ENCODE assay signal across 8 cellular contexts in genomic region chrX:40169193-40170086, GRCh38.
A peak's percentile ranks its signal among the peaks of the same experiment; 100 is the strongest.
DNase-seq lines count a peak whose midpoint lies in the region; ATAC-seq and TF ChIP-seq lines count a peak whose summit lies in the region.

No MANE protein-coding gene starts in this region.

- H3K23ac ChIP-seq in trophoblast cell (ENCODE audit: low read length): no peak overlapping the region

- peaks cover 67% of the 10 kb centered on the region for H3K4me1 Mint-ChIP-seq in activated CD8-positive, alpha-beta T cell treated with anti-CD3 and anti-CD28 coated beads, Interleukin-2, amount 10 ng/mL, durations not matched to agents 7 days and 5 days (ENCODE audit: low read depth)

- H3K36me3 Mint-ChIP-seq in activated CD8-positive, alpha-beta T cell treated with anti-CD3 and anti-CD28 coated beads, Interleukin-2, amount 10 ng/mL, durations not matched to agents 7 days and 5 days (ENCODE audit: low read depth): no peaks in the 10 kb centered on the region

- H2AK5ac ChIP-seq in trophoblast cell (ENCODE audit: low read length): no peak overlapping the region

- no peak overlapping the region for H3K14ac ChIP-seq in trophoblast cell (ENCODE audit: low read length)

- H3K18ac ChIP-seq in trophoblast cell (ENCODE audit: low read length): peak overlapping the region; percentile 29

- H3K36me3 ChIP-seq in trophoblast cell (ENCODE audit: control insufficient read depth in 1 of 2, insufficient read depth in 2 of 2, low read length in 2 of 2): no peaks in the 10 kb centered on the region

- POLR2A ChIA-PET in activated CD8-positive, alpha-beta T cell treated with anti-CD3 and anti-CD28 coated beads, Interleukin-2, amount 10 ng/mL, durations not matched to agents 7 days and 5 days (lab: Charles Lee): interaction anchor here (0.6 to 7.6 kb wide), 12 partner anchors 17 to 972 kb away, joined by 3 to 73 read pairs (median 3); partner anchors contain the start of gene BCOR

- DNase-seq in NCI-H1105 (lab: John Stamatoyannopoulos, UW) (peak; percentile 73), NCI-H1105 treated with DMSO at 0.1 percent for 48 hours (lab: John Stamatoyannopoulos, UW) (no peak), NCI-H82 treated with DMSO at 0.1 percent for 48 hours (lab: John Stamatoyannopoulos, UW; ENCODE audit: unreplicated experiment) (peak; percentile 65), epithelial cell of esophagus (ENCODE audit: low read depth) (peak; percentile 72), trophoblast cell (peak; percentile 54 to 74)
- DNase-seq in activated CD8-positive, alpha-beta T cell treated with anti-CD3 and anti-CD28 coated beads, Interleukin-2, amount 10 ng/mL, durations not matched to agents 7 days and 5 days: peak; percentile 89

- no peak overlapping the region for H4K8ac ChIP-seq in trophoblast cell (ENCODE audit: low read depth, low read length)

- peak; percentile 48 for TF ChIP-seq CTCF in epithelial cell of esophagus (IDR thresholded peaks at IDR 0.05; ENCODE audit: insufficient read depth, low read depth, low read length, missing control alignments)

- peak overlapping the region; percentile 78 for H3K4me3 Mint-ChIP-seq in activated CD8-positive, alpha-beta T cell treated with anti-CD3 and anti-CD28 coated beads, Interleukin-2, amount 10 ng/mL, durations not matched to agents 7 days and 5 days

- peaks cover 21% of the 10 kb centered on the region for H3K27me3 ChIP-seq in trophoblast cell (ENCODE audit: insufficient read depth, low read length)

- no peak overlapping the region for H2BK120ac ChIP-seq in trophoblast cell (ENCODE audit: insufficient read depth, low read length, poor library complexity)

- no peaks in the 10 kb centered on the region for H3K9me3 ChIP-seq in trophoblast cell (ENCODE audit: insufficient read depth, low read depth, low read length)

- H3K4ac ChIP-seq in trophoblast cell (ENCODE audit: low read depth, low read length): no peak overlapping the region

- WGBS in trophoblast cell (ENCODE audit: extremely low coverage, insufficient coverage, insufficient read length): no CpG with 5 or more reads among the region's 44 CpGs

- H2AFZ ChIP-seq in trophoblast cell (ENCODE audit: insufficient read depth, low read length, poor library complexity): no peak overlapping the region

- no peak overlapping the region for H4K91ac ChIP-seq in trophoblast cell (ENCODE audit: low read depth, low read length)

- peak overlapping the region; percentile 48 for H3K4me2 ChIP-seq in trophoblast cell (ENCODE audit: low read length)

- no peaks in the 10 kb centered on the region for H3K9me3 Mint-ChIP-seq in activated CD8-positive, alpha-beta T cell treated with anti-CD3 and anti-CD28 coated beads, Interleukin-2, amount 10 ng/mL, durations not matched to agents 7 days and 5 days (ENCODE audit: insufficient read depth)

- H3K27me3 Mint-ChIP-seq in activated CD8-positive, alpha-beta T cell treated with anti-CD3 and anti-CD28 coated beads, Interleukin-2, amount 10 ng/mL, durations not matched to agents 7 days and 5 days (ENCODE audit: low read depth): no peaks in the 10 kb centered on the region

- no peaks in the 10 kb centered on the region for H3K79me2 ChIP-seq in trophoblast cell (ENCODE audit: control insufficient read depth, insufficient read depth, low read length, poor library complexity)

- H3K4me1 ChIP-seq in trophoblast cell (ENCODE audit: control insufficient read depth in 1 of 2, insufficient read depth in 2 of 2, low read length in 2 of 2): peaks cover 29 to 46% of the 10 kb centered on the region in 2 experiments

- ATAC-seq in HG03175 (IDR thresholded peaks at IDR 0.05; ENCODE audit: unreplicated experiment): peak; percentile 61
- peak; percentile 62 for ATAC-seq in activated CD8-positive, alpha-beta T cell treated with anti-CD3 and anti-CD28 coated beads, Interleukin-2, amount 10 ng/mL, durations not matched to agents 7 days and 5 days
- no peak for ATAC-seq in HG03378 (IDR thresholded peaks at IDR 0.05; ENCODE audit: unreplicated experiment)

- H3K4me3 ChIP-seq in epithelial cell of esophagus (ENCODE audit: low read length) (no peak overlapping the region), trophoblast cell (ENCODE audit: low read depth, low read length) (no peak overlapping the region)

- no peak overlapping the region for H3K9ac ChIP-seq in trophoblast cell (ENCODE audit: low read length)

- no peak overlapping the region for H3K27ac ChIP-seq in trophoblast cell (ENCODE audit: low read depth, low read length)

- CTCF ChIA-PET in activated CD8-positive, alpha-beta T cell treated with anti-CD3 and anti-CD28 coated beads, Interleukin-2, amount 10 ng/mL, durations not matched to agents 7 days and 5 days (lab: Charles Lee): interaction anchor here (0.9 to 1.2 kb wide), 6 partner anchors 16 to 439 kb away, joined by 3 read pairs; partner anchors contain the start of gene BCOR

- H3K27ac Mint-ChIP-seq in activated CD8-positive, alpha-beta T cell treated with anti-CD3 and anti-CD28 coated beads, Interleukin-2, amount 10 ng/mL, durations not matched to agents 7 days and 5 days: peak overlapping the region; percentile 96

- H3K79me1 ChIP-seq in trophoblast cell (ENCODE audit: low read length): peaks cover 5% of the 10 kb centered on the region

- no peak overlapping the region for H4K12ac ChIP-seq in trophoblast cell (ENCODE audit: low read depth, low read length)

- H2BK12ac ChIP-seq in trophoblast cell (ENCODE audit: low read length): peak overlapping the region; percentile 63

- H2BK5ac ChIP-seq in trophoblast cell (ENCODE audit: low read depth, low read length, poor library complexity): no peak overlapping the region
